33 cellular contexts compared by ENCODE assay signal in the genomic region with DNA sequence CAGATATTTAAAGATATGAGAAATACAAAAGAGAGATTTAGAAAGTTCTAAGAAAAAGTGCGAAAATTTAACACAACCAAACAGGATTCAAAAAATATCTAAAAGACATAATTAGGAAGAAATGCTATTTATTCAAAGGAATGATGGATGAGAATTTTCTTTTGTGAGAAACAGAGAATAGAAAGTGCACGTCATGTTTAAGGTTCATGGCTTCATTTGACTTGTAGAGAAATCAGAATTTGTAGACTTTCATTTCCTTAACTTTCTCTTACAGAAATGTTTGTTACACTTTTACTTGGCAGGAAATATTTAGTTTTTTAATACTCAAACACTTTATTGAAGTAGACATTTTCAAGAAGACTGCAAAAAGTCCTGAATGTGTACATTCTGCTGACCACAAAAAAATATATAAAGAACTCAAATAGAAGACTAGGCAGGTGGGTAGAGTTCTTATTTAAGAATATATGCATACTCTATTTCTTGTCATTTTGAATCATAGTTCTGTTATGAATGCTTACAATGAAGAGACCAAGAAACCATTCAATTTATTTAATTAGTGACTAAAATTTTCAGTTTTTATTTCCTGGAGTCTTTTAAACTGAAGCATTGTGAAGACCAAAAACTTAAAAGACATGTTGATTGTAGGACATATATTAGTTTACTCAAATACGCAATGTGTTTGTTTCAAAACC.
"Had no signal": no experiment of that assay in that cellular context is flagged by ENCODE, and none has a peak within 500 bp of the region (broad histone marks: within the 10 kb centered on the region; RNA-seq: fewer than 3 reads in every experiment).

No MANE protein-coding gene starts in this region.

- H3K4me1 Mint-ChIP-seq: activated B cell treated with CpG ODN at 0.5 μM for 24 hours; activated CD4-positive, alpha-beta T cell treated with anti-CD3 and anti-CD28 coated beads, Interleukin-2, amount 10 ng/mL, durations not matched to agents 24 days and 14 days; activated naive CD8-positive, alpha-beta T cell treated with anti-CD3 and anti-CD28 coated beads for 36 hours; activated T-helper 17 cell treated with anti-CD3 and anti-CD28 coated beads, Interleukin-2, amount 50 U/mL, for 72 hours; T-helper 17 cell had no signal

- DNase-seq: activated B cell treated with CpG ODN at 0.5 μM for 24 hours; activated CD4-positive, alpha-beta memory T cell treated with anti-CD3 and anti-CD28 coated beads for 36 hours; activated CD4-positive, alpha-beta T cell treated with anti-CD3 and anti-CD28 coated beads for 4 hours; activated CD4-positive, alpha-beta T cell treated with anti-CD3 and anti-CD28 coated beads, Interleukin-2, amount 10 ng/mL, durations not matched to agents 24 days and 14 days; activated CD4-positive, alpha-beta T cell treated with anti-CD3 and anti-CD28 coated beads, Interleukin-2, amount 50 U/mL, for 1 hour; activated CD4-positive, alpha-beta T cell treated with anti-CD3 and anti-CD28 coated beads, Interleukin-2, amount 50 U/mL, for 4 hours; activated CD4-positive, CD25-positive, alpha-beta regulatory T cell treated with anti-CD3 and anti-CD28 coated beads, Interleukin-2, amount 50 U/mL, for 72 hours; activated CD8-positive, alpha-beta memory T cell treated with anti-CD3 and anti-CD28 coated beads, Interleukin-2, amount 50 U/mL, for 48 hours; activated CD8-positive, alpha-beta T cell treated with anti-CD3 and anti-CD28 coated beads for 36 hours; activated effector memory CD4-positive, alpha-beta T cell treated with anti-CD3 and anti-CD28 coated beads, Interleukin-2, amount 50 U/mL, for 16 hours; activated gamma-delta T cell treated with Interleukin-2 at 50 U/mL for 16 hours; activated naive CD4-positive, alpha-beta T cell; activated naive CD4-positive, alpha-beta T cell treated with anti-CD3 and anti-CD28 coated beads for 36 hours; activated naive CD4-positive, alpha-beta T cell treated with anti-CD3 and anti-CD28 coated beads, Interleukin-2, amount 50 U/mL, for 16 hours; activated naive CD8-positive, alpha-beta T cell treated with anti-CD3 and anti-CD28 coated beads for 36 hours; activated T-cell treated with anti-CD3 and anti-CD28 coated beads, Interleukin-2, amount 50 U/mL, for 4 hours; activated T-cell treated with anti-CD3 and anti-CD28 coated beads, Interleukin-2, amount 50 U/mL, for 72 hours; adrenal gland; amniotic stem cell; aorta; body of pancreas; brain microvascular endothelial cell; central memory CD4-positive, alpha-beta T cell; T-helper 17 cell; T-helper 9 cell had no signal

- ATAC-seq: activated CD8-positive, alpha-beta T cell treated with anti-CD3 and anti-CD28 coated beads for 36 hours; activated naive CD4-positive, alpha-beta T cell treated with anti-CD3 and anti-CD28 coated beads, Interleukin-2, amount 50 U/mL, for 72 hours; activated T-cell treated with anti-CD3 and anti-CD28 coated beads, Interleukin-2, amount 50 U/mL, for 4 hours; activated T-cell treated with anti-CD3 and anti-CD28 coated beads, Interleukin-2, amount 50 U/mL, for 72 hours; activated T-helper 17 cell treated with anti-CD3 and anti-CD28 coated beads, Interleukin-2, amount 50 U/mL, for 72 hours; body of pancreas; T-helper 17 cell had no signal

- H3K27me3 ChIP-seq: adrenal gland, body of pancreas, brain microvascular endothelial cell, breast epithelium had no signal

- H3K27me3 Mint-ChIP-seq: activated B cell treated with CpG ODN at 0.5 μM for 24 hours; activated CD4-positive, alpha-beta memory T cell treated with anti-CD3 and anti-CD28 coated beads for 36 hours; activated CD4-positive, alpha-beta T cell treated with anti-CD3 and anti-CD28 coated beads, Interleukin-2, amount 10 ng/mL, durations not matched to agents 24 days and 14 days; activated CD8-positive, alpha-beta T cell treated with anti-CD3 and anti-CD28 coated beads for 36 hours; activated naive CD8-positive, alpha-beta T cell treated with anti-CD3 and anti-CD28 coated beads for 36 hours; activated T-helper 17 cell treated with anti-CD3 and anti-CD28 coated beads, Interleukin-2, amount 50 U/mL, for 72 hours; T-helper 17 cell had no signal

- H3K27ac Mint-ChIP-seq: activated B cell treated with CpG ODN at 0.5 μM for 24 hours; activated CD4-positive, alpha-beta memory T cell treated with anti-CD3 and anti-CD28 coated beads for 36 hours; activated CD4-positive, alpha-beta T cell treated with anti-CD3 and anti-CD28 coated beads, Interleukin-2, amount 10 ng/mL, durations not matched to agents 24 days and 14 days; activated CD8-positive, alpha-beta T cell treated with anti-CD3 and anti-CD28 coated beads for 36 hours; activated naive CD4-positive, alpha-beta T cell treated with anti-CD3 and anti-CD28 coated beads for 36 hours; activated naive CD4-positive, alpha-beta T cell treated with anti-CD3 and anti-CD28 coated beads, Interleukin-2, amount 50 U/mL, for 72 hours; activated naive CD8-positive, alpha-beta T cell treated with anti-CD3 and anti-CD28 coated beads for 36 hours; activated T-cell treated with anti-CD3 and anti-CD28 coated beads, Interleukin-2, amount 50 U/mL, for 72 hours; activated T-helper 1 cell treated with anti-CD3 and anti-CD28 coated beads, Interleukin-12 subunit alpha, Interleukin-12 subunit beta, Interleukin-2, Interleukin-4 antibody, amounts not matched to agents 30 ng/mL and 10 ng/mL and 1 ng/mL, durations not matched to agents 14 hours and 24 hours and 36 hours; activated T-helper 17 cell treated with anti-CD3 and anti-CD28 coated beads, Interleukin-2, amount 50 U/mL, for 72 hours; T-helper 17 cell; T-helper 2 cell treated with Interferon-gamma antibody and Interleukin-4, amounts not matched to agents 5 μg/mL and 100 μg/mL, for 36 hours had no signal

- H3K9me3 ChIP-seq: adrenal gland, body of pancreas, breast epithelium had no signal

- H3K4me3 Mint-ChIP-seq: activated B cell treated with CpG ODN at 0.5 μM for 24 hours; activated CD4-positive, alpha-beta memory T cell treated with anti-CD3 and anti-CD28 coated beads for 36 hours; activated CD4-positive, alpha-beta T cell treated with anti-CD3 and anti-CD28 coated beads, Interleukin-2, amount 10 ng/mL, durations not matched to agents 24 days and 14 days; activated CD8-positive, alpha-beta T cell treated with anti-CD3 and anti-CD28 coated beads for 36 hours; activated naive CD4-positive, alpha-beta T cell treated with anti-CD3 and anti-CD28 coated beads for 36 hours; activated naive CD8-positive, alpha-beta T cell treated with anti-CD3 and anti-CD28 coated beads for 36 hours; activated T-cell treated with anti-CD3 and anti-CD28 coated beads, Interleukin-2, amount 50 U/mL, for 4 hours; activated T-cell treated with anti-CD3 and anti-CD28 coated beads, Interleukin-2, amount 50 U/mL, for 72 hours; activated T-helper 1 cell treated with anti-CD3 and anti-CD28 coated beads, Interleukin-12 subunit alpha, Interleukin-12 subunit beta, Interleukin-2, Interleukin-4 antibody, amounts not matched to agents 30 ng/mL and 10 ng/mL and 1 ng/mL, durations not matched to agents 14 hours and 24 hours and 36 hours; activated T-helper 17 cell treated with anti-CD3 and anti-CD28 coated beads, Interleukin-2, amount 50 U/mL, for 72 hours; T-helper 17 cell; T-helper 2 cell treated with Interferon-gamma antibody and Interleukin-4, amounts not matched to agents 5 μg/mL and 100 μg/mL, for 36 hours had no signal

- H3K36me3 Mint-ChIP-seq: activated CD4-positive, alpha-beta memory T cell treated with anti-CD3 and anti-CD28 coated beads for 36 hours; activated naive CD4-positive, alpha-beta T cell treated with anti-CD3 and anti-CD28 coated beads, Interleukin-2, amount 50 U/mL, for 72 hours; activated naive CD8-positive, alpha-beta T cell treated with anti-CD3 and anti-CD28 coated beads for 36 hours had no signal

- H3K4me1 ChIP-seq: adrenal gland, body of pancreas, breast epithelium had no signal

- H3K4me3 ChIP-seq: adrenal gland, body of pancreas, breast epithelium had no signal

- H3K27ac ChIP-seq: adrenal gland, body of pancreas, brain microvascular endothelial cell, breast epithelium, VCaP had no signal

- FAIRE-seq: astrocyte, TTC549 had no signal

- H3K36me3 ChIP-seq: adrenal gland, brain microvascular endothelial cell had no signal
